1 cellular context compared by ENCODE assay signal in genomic region chr3:142127941-142128658, GRCh38.
TF ChIP-seq lines count a peak whose summit lies in the region.

No MANE protein-coding gene starts in this region.

TF ChIP-seq in WTC11, 78 proteins besides CTCF, POLR2A, EP300 and RAD21:
- TF ChIP-seq AFF4 (CRISPR knock-in tag; IDR thresholded peaks at IDR 0.05; ENCODE audit: borderline replicate concordance) (no peak), SP1 (CRISPR knock-in tag; conservative IDR thresholded peaks at IDR 0.05) (no peak), ZNF263 (CRISPR knock-in tag; IDR thresholded peaks at IDR 0.05; ENCODE audit: low read depth) (no peak), FOXP4 (CRISPR knock-in tag; IDR thresholded peaks at IDR 0.05) (no peak), ATF6 (CRISPR knock-in tag; IDR thresholded peaks at IDR 0.05) (no peak), SMAD4 (CRISPR knock-in tag; IDR thresholded peaks at IDR 0.05) (no peak), ZBTB21 (CRISPR knock-in tag; IDR thresholded peaks at IDR 0.05; ENCODE audit: borderline replicate concordance) (no peak), ZNF416 (CRISPR knock-in tag; IDR thresholded peaks at IDR 0.05) (no peak), ZNF425 (CRISPR knock-in tag; conservative IDR thresholded peaks at IDR 0.05) (no peak), TP53 (CRISPR knock-in tag; IDR thresholded peaks at IDR 0.05) (no peak), TEAD4 (CRISPR knock-in tag; IDR thresholded peaks at IDR 0.05) (no peak)
